1 cellular context compared by ENCODE assay signal in genomic region chr2:12107849-12108420, GRCh38.
TF ChIP-seq lines count a peak whose summit lies in the region.

No MANE protein-coding gene starts in this region.

TF ChIP-seq in GM23338, 12 proteins besides CTCF, POLR2A, EP300 and RAD21 (continued from another document):
- TF ChIP-seq ZNF462 (CRISPR knock-in tag; IDR thresholded peaks at IDR 0.05) (no peak), EZH2 (IDR thresholded peaks at IDR 0.05; ENCODE audit: low read depth, unreplicated experiment) (no peak), ZNF331 (CRISPR knock-in tag; IDR thresholded peaks at IDR 0.05; ENCODE audit: low read depth) (no peak), POLR2AphosphoS5 (IDR thresholded peaks at IDR 0.05; ENCODE audit: low read depth) (no peak)
